ENCODE assay signal across 1 cellular context in the genomic region with DNA sequence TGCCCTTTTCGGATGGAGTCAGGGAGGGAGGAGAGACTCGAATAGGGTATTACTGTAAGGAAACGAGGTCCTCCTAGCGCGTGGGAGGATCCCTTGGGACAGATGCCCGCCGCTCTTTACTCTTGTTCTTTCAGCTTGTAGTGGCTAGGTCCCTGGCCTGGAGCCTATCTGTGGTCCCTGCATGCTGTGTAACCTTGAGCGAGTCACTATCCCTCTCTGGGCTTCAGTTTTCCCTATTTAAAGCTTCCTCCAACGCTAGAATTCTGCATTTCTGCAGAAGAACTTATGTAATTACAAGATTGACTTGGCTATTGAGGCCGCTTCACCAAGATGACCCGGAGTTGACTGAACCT.
TF ChIP-seq lines count a peak whose summit lies in the region.

No MANE protein-coding gene starts in this region.

TF ChIP-seq in HepG2, 621 proteins besides CTCF, POLR2A, EP300 and RAD21 (continued from another document):
- TF ChIP-seq, protein P1, sequence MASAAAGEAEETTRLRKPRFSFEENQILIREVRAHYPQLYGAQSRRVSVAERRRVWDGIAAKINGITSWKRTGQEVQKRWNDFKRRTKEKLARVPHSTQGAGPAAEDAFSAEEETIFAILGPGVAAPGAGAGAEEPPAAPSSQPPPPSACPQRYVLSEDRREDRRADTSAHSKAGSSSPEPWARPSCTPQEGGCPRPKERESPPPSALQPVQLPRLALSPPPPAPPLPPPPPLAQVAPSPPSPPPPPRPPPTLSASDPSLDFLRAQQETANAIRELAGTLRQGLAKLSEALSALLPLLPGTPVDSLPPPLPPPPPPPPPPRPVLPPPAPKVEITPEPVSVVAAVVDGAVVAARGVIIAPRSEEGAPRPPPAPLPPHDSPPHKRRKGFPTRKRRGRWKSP (CRISPR knock-in tag; IDR thresholded peaks at IDR 0.05), result no peak; the same call in 1 of the 2 replicates
- TF ChIP-seq, protein P2, sequence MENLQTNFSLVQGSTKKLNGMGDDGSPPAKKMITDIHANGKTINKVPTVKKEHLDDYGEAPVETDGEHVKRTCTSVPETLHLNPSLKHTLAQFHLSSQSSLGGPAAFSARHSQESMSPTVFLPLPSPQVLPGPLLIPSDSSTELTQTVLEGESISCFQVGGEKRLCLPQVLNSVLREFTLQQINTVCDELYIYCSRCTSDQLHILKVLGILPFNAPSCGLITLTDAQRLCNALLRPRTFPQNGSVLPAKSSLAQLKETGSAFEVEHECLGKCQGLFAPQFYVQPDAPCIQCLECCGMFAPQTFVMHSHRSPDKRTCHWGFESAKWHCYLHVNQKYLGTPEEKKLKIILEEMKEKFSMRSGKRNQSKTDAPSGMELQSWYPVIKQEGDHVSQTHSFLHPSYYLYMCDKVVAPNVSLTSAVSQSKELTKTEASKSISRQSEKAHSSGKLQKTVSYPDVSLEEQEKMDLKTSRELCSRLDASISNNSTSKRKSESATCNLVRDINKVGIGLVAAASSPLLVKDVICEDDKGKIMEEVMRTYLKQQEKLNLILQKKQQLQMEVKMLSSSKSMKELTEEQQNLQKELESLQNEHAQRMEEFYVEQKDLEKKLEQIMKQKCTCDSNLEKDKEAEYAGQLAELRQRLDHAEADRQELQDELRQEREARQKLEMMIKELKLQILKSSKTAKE (CRISPR knock-in tag; IDR thresholded peaks at IDR 0.05; ENCODE audit: borderline replicate concordance), result no peak
- no peak for TF ChIP-seq PPARG (CRISPR knock-in tag; conservative IDR thresholded peaks at IDR 0.05)
- TF ChIP-seq, protein P3, sequence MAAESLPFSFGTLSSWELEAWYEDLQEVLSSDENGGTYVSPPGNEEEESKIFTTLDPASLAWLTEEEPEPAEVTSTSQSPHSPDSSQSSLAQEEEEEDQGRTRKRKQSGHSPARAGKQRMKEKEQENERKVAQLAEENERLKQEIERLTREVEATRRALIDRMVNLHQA (CRISPR knock-in tag; IDR thresholded peaks at IDR 0.05), result no peak
- TF ChIP-seq, protein P4, sequence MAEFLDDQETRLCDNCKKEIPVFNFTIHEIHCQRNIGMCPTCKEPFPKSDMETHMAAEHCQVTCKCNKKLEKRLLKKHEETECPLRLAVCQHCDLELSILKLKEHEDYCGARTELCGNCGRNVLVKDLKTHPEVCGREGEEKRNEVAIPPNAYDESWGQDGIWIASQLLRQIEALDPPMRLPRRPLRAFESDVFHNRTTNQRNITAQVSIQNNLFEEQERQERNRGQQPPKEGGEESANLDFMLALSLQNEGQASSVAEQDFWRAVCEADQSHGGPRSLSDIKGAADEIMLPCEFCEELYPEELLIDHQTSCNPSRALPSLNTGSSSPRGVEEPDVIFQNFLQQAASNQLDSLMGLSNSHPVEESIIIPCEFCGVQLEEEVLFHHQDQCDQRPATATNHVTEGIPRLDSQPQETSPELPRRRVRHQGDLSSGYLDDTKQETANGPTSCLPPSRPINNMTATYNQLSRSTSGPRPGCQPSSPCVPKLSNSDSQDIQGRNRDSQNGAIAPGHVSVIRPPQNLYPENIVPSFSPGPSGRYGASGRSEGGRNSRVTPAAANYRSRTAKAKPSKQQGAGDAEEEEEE (CRISPR knock-in tag; IDR thresholded peaks at IDR 0.05; ENCODE audit: borderline replicate concordance), result no peak
- TF ChIP-seq ZNF460 (CRISPR knock-in tag; IDR thresholded peaks at IDR 0.05; ENCODE audit: borderline replicate concordance), result no peak
- TF ChIP-seq GATA4 (IDR thresholded peaks at IDR 0.05; ENCODE audit: borderline replicate concordance, low read depth), result no peak
- TF ChIP-seq ZNF296 (CRISPR knock-in tag; conservative IDR thresholded peaks at IDR 0.05), result no peak
- peak; percentile 61; the same call in 1 of the 2 replicates for TF ChIP-seq RCOR2 (CRISPR knock-in tag; IDR thresholded peaks at IDR 0.05)
- no peak for TF ChIP-seq ZNF468 (CRISPR knock-in tag; IDR thresholded peaks at IDR 0.05)
- TF ChIP-seq THRA (CRISPR knock-in tag; IDR thresholded peaks at IDR 0.05; ENCODE audit: borderline replicate concordance), result no peak
- no peak for TF ChIP-seq MAF1 (CRISPR knock-in tag; IDR thresholded peaks at IDR 0.05; ENCODE audit: borderline replicate concordance)
- no peak for TF ChIP-seq ZFP41 (CRISPR knock-in tag; IDR thresholded peaks at IDR 0.05; ENCODE audit: borderline replicate concordance)
- TF ChIP-seq EEA1 (CRISPR knock-in tag; IDR thresholded peaks at IDR 0.05; ENCODE audit: borderline replicate concordance), result no peak
- TF ChIP-seq NFKBIZ (CRISPR knock-in tag; IDR thresholded peaks at IDR 0.05), result no peak
- TF ChIP-seq, protein P5, sequence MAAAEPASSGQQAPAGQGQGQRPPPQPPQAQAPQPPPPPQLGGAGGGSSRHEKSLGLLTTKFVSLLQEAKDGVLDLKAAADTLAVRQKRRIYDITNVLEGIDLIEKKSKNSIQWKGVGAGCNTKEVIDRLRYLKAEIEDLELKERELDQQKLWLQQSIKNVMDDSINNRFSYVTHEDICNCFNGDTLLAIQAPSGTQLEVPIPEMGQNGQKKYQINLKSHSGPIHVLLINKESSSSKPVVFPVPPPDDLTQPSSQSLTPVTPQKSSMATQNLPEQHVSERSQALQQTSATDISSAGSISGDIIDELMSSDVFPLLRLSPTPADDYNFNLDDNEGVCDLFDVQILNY (CRISPR knock-in tag; conservative IDR thresholded peaks at IDR 0.05), result no peak
- TF ChIP-seq, protein P6, sequence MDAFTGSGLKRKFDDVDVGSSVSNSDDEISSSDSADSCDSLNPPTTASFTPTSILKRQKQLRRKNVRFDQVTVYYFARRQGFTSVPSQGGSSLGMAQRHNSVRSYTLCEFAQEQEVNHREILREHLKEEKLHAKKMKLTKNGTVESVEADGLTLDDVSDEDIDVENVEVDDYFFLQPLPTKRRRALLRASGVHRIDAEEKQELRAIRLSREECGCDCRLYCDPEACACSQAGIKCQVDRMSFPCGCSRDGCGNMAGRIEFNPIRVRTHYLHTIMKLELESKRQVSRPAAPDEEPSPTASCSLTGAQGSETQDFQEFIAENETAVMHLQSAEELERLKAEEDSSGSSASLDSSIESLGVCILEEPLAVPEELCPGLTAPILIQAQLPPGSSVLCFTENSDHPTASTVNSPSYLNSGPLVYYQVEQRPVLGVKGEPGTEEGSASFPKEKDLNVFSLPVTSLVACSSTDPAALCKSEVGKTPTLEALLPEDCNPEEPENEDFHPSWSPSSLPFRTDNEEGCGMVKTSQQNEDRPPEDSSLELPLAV (CRISPR knock-in tag; conservative IDR thresholded peaks at IDR 0.05; ENCODE audit: low read depth), result no peak
- no peak for TF ChIP-seq ZNF407 (CRISPR knock-in tag; IDR thresholded peaks at IDR 0.05; ENCODE audit: not compliant biosample characterization)
- TF ChIP-seq SSRP1 (CRISPR knock-in tag; IDR thresholded peaks at IDR 0.05), result no peak
- TF ChIP-seq ZMYM4 (CRISPR knock-in tag; IDR thresholded peaks at IDR 0.05), result no peak
- no peak for TF ChIP-seq MYNN (CRISPR knock-in tag; IDR thresholded peaks at IDR 0.05; ENCODE audit: low read depth)
- TF ChIP-seq CERS6 (CRISPR knock-in tag; IDR thresholded peaks at IDR 0.05), result no peak
- TF ChIP-seq SRY (CRISPR knock-in tag; IDR thresholded peaks at IDR 0.05), result 0 out of 2 replicates have a peak, but pooled peaks have one; percentile 17
